In genomic region chr14:37598973-37599526, GRCh38 we compare ENCODE assay signal across 1 cellular context.
TF ChIP-seq lines count a peak whose summit lies in the region.

No MANE protein-coding gene starts in this region.

TF ChIP-seq in HepG2, 621 proteins besides CTCF, POLR2A, EP300 and RAD21 (continued from another document):
- TF ChIP-seq NFIB (CRISPR knock-in tag; IDR thresholded peaks at IDR 0.05; ENCODE audit: borderline replicate concordance) = peak; percentile 75; the same call in 1 of the 2 replicates
- TF ChIP-seq, protein P1, sequence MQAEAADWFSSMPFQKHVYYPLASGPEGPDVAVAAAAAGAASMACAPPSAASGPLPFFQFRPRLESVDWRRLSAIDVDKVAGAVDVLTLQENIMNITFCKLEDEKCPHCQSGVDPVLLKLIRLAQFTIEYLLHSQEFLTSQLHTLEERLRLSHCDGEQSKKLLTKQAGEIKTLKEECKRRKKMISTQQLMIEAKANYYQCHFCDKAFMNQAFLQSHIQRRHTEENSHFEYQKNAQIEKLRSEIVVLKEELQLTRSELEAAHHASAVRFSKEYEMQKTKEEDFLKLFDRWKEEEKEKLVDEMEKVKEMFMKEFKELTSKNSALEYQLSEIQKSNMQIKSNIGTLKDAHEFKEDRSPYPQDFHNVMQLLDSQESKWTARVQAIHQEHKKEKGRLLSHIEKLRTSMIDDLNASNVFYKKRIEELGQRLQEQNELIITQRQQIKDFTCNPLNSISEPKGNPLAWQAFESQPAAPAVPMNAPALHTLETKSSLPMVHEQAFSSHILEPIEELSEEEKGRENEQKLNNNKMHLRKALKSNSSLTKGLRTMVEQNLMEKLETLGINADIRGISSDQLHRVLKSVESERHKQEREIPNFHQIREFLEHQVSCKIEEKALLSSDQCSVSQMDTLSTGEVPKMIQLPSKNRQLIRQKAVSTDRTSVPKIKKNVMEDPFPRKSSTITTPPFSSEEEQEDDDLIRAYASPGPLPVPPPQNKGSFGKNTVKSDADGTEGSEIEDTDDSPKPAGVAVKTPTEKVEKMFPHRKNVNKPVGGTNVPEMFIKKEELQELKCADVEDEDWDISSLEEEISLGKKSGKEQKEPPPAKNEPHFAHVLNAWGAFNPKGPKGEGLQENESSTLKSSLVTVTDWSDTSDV (CRISPR knock-in tag; IDR thresholded peaks at IDR 0.05) = 0 out of 2 replicates have a peak, but pooled peaks have one; percentile 32
- TF ChIP-seq NR2F2 (IDR thresholded peaks at IDR 0.05; ENCODE audit: borderline replicate concordance, low read depth) = no peak
- no peak for TF ChIP-seq ZNF207 (IDR thresholded peaks at IDR 0.05; ENCODE audit: borderline replicate concordance)
- no peak for TF ChIP-seq KLF12 (CRISPR knock-in tag; IDR thresholded peaks at IDR 0.05; ENCODE audit: borderline replicate concordance)
- no peak for TF ChIP-seq CBX1 (IDR thresholded peaks at IDR 0.05; ENCODE audit: low read depth)
- no peak for TF ChIP-seq HOXA7 (CRISPR knock-in tag; IDR thresholded peaks at IDR 0.05)
